Comparison of ENCODE assay signal across 1 cellular context in the genomic region with DNA sequence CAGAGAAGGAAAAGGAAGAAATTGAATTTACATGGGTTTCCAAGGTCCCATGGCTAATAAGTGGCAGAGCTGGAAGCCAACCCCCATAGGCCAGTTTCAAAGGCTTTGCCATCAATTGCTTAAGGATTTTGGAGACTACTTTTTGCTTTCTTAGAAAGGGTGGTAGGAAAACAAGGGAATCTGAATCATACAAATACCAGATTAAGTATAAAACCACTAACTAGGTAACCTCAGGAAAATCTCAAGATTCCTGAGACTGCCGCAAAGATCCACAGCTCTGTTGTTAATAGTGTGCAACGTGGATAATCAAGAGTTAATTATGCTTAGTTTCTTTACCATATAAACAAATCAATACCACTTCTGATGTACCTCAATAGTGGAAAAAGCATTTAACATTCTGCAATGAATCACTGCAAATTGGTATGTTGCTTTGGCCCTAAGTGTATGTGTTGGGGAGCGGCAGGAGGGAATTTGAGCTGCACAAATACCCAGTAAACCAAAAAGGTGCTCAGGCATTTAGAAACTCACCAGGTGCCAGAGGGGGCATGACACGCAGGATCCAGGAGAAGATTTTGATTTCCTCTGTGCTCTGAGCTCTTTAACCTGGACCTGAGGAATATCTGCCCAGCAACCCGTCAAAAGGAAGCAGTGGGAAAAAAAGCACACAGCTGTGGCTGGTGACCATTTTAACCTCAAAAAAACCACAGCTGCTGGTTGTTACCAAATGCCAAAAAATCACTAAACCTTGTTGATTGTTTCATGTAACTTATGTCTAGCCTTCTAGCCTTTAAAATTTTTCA.
TF ChIP-seq lines count a peak whose summit lies in the region.

No MANE protein-coding gene starts in this region.

TF ChIP-seq in IMR-90, 13 proteins besides CTCF, POLR2A, EP300 and RAD21:
- TF ChIP-seq RFX5 (IDR thresholded peaks at IDR 0.05; ENCODE audit: low read depth, low read length) (0 out of 2 replicates have a peak, but pooled peaks have one; percentile 43), MAZ (IDR thresholded peaks at IDR 0.05; ENCODE audit: borderline replicate concordance, low read depth, low read length) (no peak), MXI1 (IDR thresholded peaks at IDR 0.05; ENCODE audit: borderline replicate concordance, low read depth, low read length) (no peak)
